8 cellular contexts compared by ENCODE assay signal in genomic region chr9:89743216-89743575, GRCh38.
DNase-seq lines count a peak whose midpoint lies in the region; ATAC-seq and TF ChIP-seq lines count a peak whose summit lies in the region.

No MANE protein-coding gene starts in this region.

- WGBS in psoas muscle, 3 donors: 46 to 62% (median 55%) methylated on average over 5 of the region's 5 CpGs

- H3K9me3 ChIP-seq in psoas muscle: no peaks in the 10 kb centered on the region

- TF ChIP-seq CTCF in GM06990 (IDR thresholded peaks at IDR 0.05; ENCODE audit: insufficient read depth, low read length, poor library complexity, severe bottlenecking) (no peak), psoas muscle (IDR thresholded peaks at IDR 0.05) (no peak)

- H3K36me3 Mint-ChIP-seq in activated naive CD8-positive, alpha-beta T cell treated with anti-CD3 and anti-CD28 coated beads, Interleukin-2, amount 10 ng/mL, durations not matched to agents 7 days and 5 days: peaks cover 2% of the 10 kb centered on the region

- ATAC-seq in GM21381 (IDR thresholded peaks at IDR 0.05; ENCODE audit: unreplicated experiment) (peak; percentile 43), HG03521 (IDR thresholded peaks at IDR 0.05; ENCODE audit: unreplicated experiment) (peak; percentile 49), psoas muscle (no peak)
- peak; percentile 37 for ATAC-seq in activated naive CD8-positive, alpha-beta T cell treated with anti-CD3 and anti-CD28 coated beads, Interleukin-2, amount 10 ng/mL, durations not matched to agents 7 days and 5 days (ENCODE audit: low read depth)

- POLR2A ChIA-PET in activated naive CD8-positive, alpha-beta T cell treated with anti-CD3 and anti-CD28 coated beads, Interleukin-2, amount 10 ng/mL, durations not matched to agents 7 days and 5 days (lab: Charles Lee): interaction anchor here (0.7 to 3.2 kb wide), 26 partner anchors 8 to 256 kb away, joined by 3 to 50 read pairs (median 4); partner anchors contain the start of gene GADD45G

- peak overlapping the region; percentile 76 for H3K4me3 Mint-ChIP-seq in activated naive CD8-positive, alpha-beta T cell treated with anti-CD3 and anti-CD28 coated beads, Interleukin-2, amount 10 ng/mL, durations not matched to agents 7 days and 5 days

- H3K27me3 ChIP-seq in GM06990 (replicated peaks; ENCODE audit: control insufficient read depth, insufficient read depth, low read length): no peaks in the 10 kb centered on the region; the same call in 1 of the 2 replicates
- no peaks in the 10 kb centered on the region for H3K27me3 ChIP-seq in psoas muscle (ENCODE audit: insufficient read depth in 3 of 3, low read length in 2 of 3)

- intact Hi-C loops in psoas muscle (cut with DNase I): no loop called here

- peaks cover 17% of the 10 kb centered on the region for H3K4me1 ChIP-seq in psoas muscle

- H3K9me3 Mint-ChIP-seq in activated naive CD8-positive, alpha-beta T cell treated with anti-CD3 and anti-CD28 coated beads, Interleukin-2, amount 10 ng/mL, durations not matched to agents 7 days and 5 days: no peaks in the 10 kb centered on the region

- H3K36me3 ChIP-seq in GM06990 (ENCODE audit: control insufficient read depth, insufficient read depth, low read length): no peaks in the 10 kb centered on the region
- no peaks in the 10 kb centered on the region for H3K36me3 ChIP-seq in psoas muscle (ENCODE audit: insufficient read depth in 1 of 2, low read depth in 1 of 2)

- DNase-seq in GM06990 (ENCODE audit: extremely low read depth, insufficient read length) (peak; percentile 60), T1000 (lab: John Stamatoyannopoulos, UW) (no peak), psoas muscle (no peak), mucosa of gallbladder (ENCODE audit: low spot score) (no peak)
- peak; percentile 82 for DNase-seq in activated naive CD8-positive, alpha-beta T cell treated with anti-CD3 and anti-CD28 coated beads, Interleukin-2, amount 10 ng/mL, durations not matched to agents 7 days and 5 days
- DNase-seq in stimulated activated CD4-positive, alpha-beta T cell treated with anti-CD3 and anti-CD28 coated beads, Interleukin-1b, Interleukin-23, amount 100 ng/mL, for 48 hours: no peak

- peaks cover 60% of the 10 kb centered on the region for H3K4me1 Mint-ChIP-seq in activated naive CD8-positive, alpha-beta T cell treated with anti-CD3 and anti-CD28 coated beads, Interleukin-2, amount 10 ng/mL, durations not matched to agents 7 days and 5 days

- H3K4me3 ChIP-seq in GM06990 (replicated peaks; ENCODE audit: low read depth, low read length) (no peak overlapping the region), psoas muscle (no peak overlapping the region)

- no peak overlapping the region for H3K27ac ChIP-seq in psoas muscle

- H3K27ac Mint-ChIP-seq in activated naive CD8-positive, alpha-beta T cell treated with anti-CD3 and anti-CD28 coated beads, Interleukin-2, amount 10 ng/mL, durations not matched to agents 7 days and 5 days: peak overlapping the region; percentile 93

- no peaks in the 10 kb centered on the region for H3K27me3 Mint-ChIP-seq in activated naive CD8-positive, alpha-beta T cell treated with anti-CD3 and anti-CD28 coated beads, Interleukin-2, amount 10 ng/mL, durations not matched to agents 7 days and 5 days

Comparison
In these comparisons a context has a peak if more than half of its experiments do, and no peak if none do; other contexts are left out.
1. DNase-seq: peak in GM06990 (single experiment) and activated naive CD8-positive, alpha-beta T cell treated with anti-CD3 and anti-CD28 coated beads, Interleukin-2, amount 10 ng/mL, durations not matched to agents 7 days and 5 days (single experiment); none in T1000 (single experiment), psoas muscle (0 of 2), mucosa of gallbladder (single experiment) and stimulated activated CD4-positive, alpha-beta T cell treated with anti-CD3 and anti-CD28 coated beads, Interleukin-1b, Interleukin-23, amount 100 ng/mL, for 48 hours (single experiment).
2. ATAC-seq: peak in GM21381 (single experiment), HG03521 (single experiment) and activated naive CD8-positive, alpha-beta T cell treated with anti-CD3 and anti-CD28 coated beads, Interleukin-2, amount 10 ng/mL, durations not matched to agents 7 days and 5 days (single experiment); none in psoas muscle (0 of 4).